ENCODE assay signal across 5 cellular contexts in genomic region chr2:232442341-232442895, GRCh38. TPM values are rescaled to one million over a fixed set of nuclear protein-coding genes. Genes with fewer than 3 reads are reported as not detected.
"Had no signal": no experiment of that assay in that cellular context is flagged by ENCODE, and none has a peak within 500 bp of the region (broad histone marks: within the 10 kb centered on the region; RNA-seq: fewer than 3 reads in every experiment).

No MANE protein-coding gene starts in this region.

RNA-seq across cellular contexts. Expression of gene ALPI, which starts 13.5 kb away (rescaled TPM):
- total RNA-seq: K562, MCF 10A, OCI-LY7, PC-3 had no signal
- polyA plus RNA-seq: IgD-negative memory B cell, K562 had no signal

RNA-seq across cellular contexts. Expression of gene ALPG, which starts 35.8 kb away (rescaled TPM):
- total RNA-seq: K562, MCF 10A, OCI-LY7 had no signal
- polyA plus RNA-seq: IgD-negative memory B cell, K562 had no signal

RNA-seq across cellular contexts. Expression of gene ECEL1, which starts 45.2 kb away (rescaled TPM):
- total RNA-seq: MCF 10A, OCI-LY7, PC-3 had no signal
- polyA plus RNA-seq: IgD-negative memory B cell, K562 had no signal
